ENCODE assay signal across 26 cellular contexts in genomic region chr18:12393510-12393909, GRCh38. TPM values are rescaled to one million over a fixed set of nuclear protein-coding genes. Genes with fewer than 3 reads are reported as not detected.
"Had no signal": no experiment of that assay in that cellular context is flagged by ENCODE, and none has a peak within 500 bp of the region (broad histone marks: within the 10 kb centered on the region; RNA-seq: fewer than 3 reads in every experiment).

No MANE protein-coding gene starts in this region.

- H3K9me3 ChIP-seq: gastroesophageal sphincter, heart left ventricle, prostate gland, right atrium auricular region, suprapubic skin, vagina had no signal

- H3K36me3 ChIP-seq: gastroesophageal sphincter, heart left ventricle, neural progenitor cell, prostate gland, right atrium auricular region, suprapubic skin, vagina had no signal

- DNase-seq: cerebellar nuclear complex; effector CD4-positive, alpha-beta T cell; foreskin keratinocyte; heart left ventricle; hippocampal formation; left cardiac atrium; left ventricle myocardium superior; naive thymus-derived CD4-positive, alpha-beta T cell; stimulated activated CD4-positive, alpha-beta T cell treated with anti-CD3 and anti-CD28 coated beads, Interleukin-15, amount 100 ng/mL, for 24 hours; stimulated activated CD4-positive, alpha-beta T cell treated with anti-CD3 and anti-CD28 coated beads, Interleukin-2, amount 100 ng/mL, for 48 hours; stimulated activated naive CD4-positive, alpha-beta T cell; stimulated activated naive CD8-positive, alpha-beta T cell treated with anti-CD3 and anti-CD28 coated beads, Interleukin-15, amount 100 ng/mL, for 72 hours; trophoblast cell had no signal

- H3K27ac ChIP-seq: dorsolateral prefrontal cortex, epithelial cell of prostate, foreskin keratinocyte, gastroesophageal sphincter, heart left ventricle, neural progenitor cell, prostate gland, right atrium auricular region, skin epidermis, suprapubic skin, vagina had no signal

- H2AFZ ChIP-seq: neural progenitor cell had no signal

- ATAC-seq: esophagus mucosa; gastroesophageal sphincter; heart left ventricle; left cardiac atrium; left ventricle myocardium superior; naive thymus-derived CD4-positive, alpha-beta T cell; stimulated activated naive CD8-positive, alpha-beta T cell treated with anti-CD3 and anti-CD28 coated beads, Interleukin-15, amount 100 ng/mL, for 72 hours had no signal

- FAIRE-seq: islet of Langerhans had no signal

- H3K4me3 ChIP-seq: dorsolateral prefrontal cortex, gastroesophageal sphincter, heart left ventricle, lung, neural progenitor cell, prostate gland, right atrium auricular region, skin epidermis, suprapubic skin, vagina had no signal

- H3K27me3 ChIP-seq: dorsolateral prefrontal cortex, foreskin keratinocyte, gastroesophageal sphincter, heart left ventricle, neural progenitor cell, right atrium auricular region, suprapubic skin, vagina had no signal

- H3K9ac ChIP-seq: neural progenitor cell had no signal

- H3K4me2 ChIP-seq: neural progenitor cell had no signal

- H3K4me1 ChIP-seq: foreskin keratinocyte, gastroesophageal sphincter, neural progenitor cell, prostate gland, right atrium auricular region, suprapubic skin, vagina had no signal

RNA-seq across cellular contexts. Expression of gene PRELID3A, which starts 14.2 kb away (rescaled TPM):
- total RNA-seq: mononuclear cell had no signal
- polyA plus RNA-seq: naive thymus-derived CD4-positive, alpha-beta T cell had no signal
